In genomic region chr12:76266797-76267196, GRCh38 we compare ENCODE assay signal across 8 cellular contexts.
DNase-seq lines count a peak whose midpoint lies in the region; ATAC-seq lines count a peak whose summit lies in the region.
"Had no signal": no experiment of that assay in that cellular context is flagged by ENCODE, and none has a peak within 500 bp of the region (broad histone marks: within the 10 kb centered on the region; RNA-seq: fewer than 3 reads in every experiment).

No MANE protein-coding gene starts in this region.

- DNase-seq in HK-2 (ENCODE audit: unreplicated experiment) (peak; percentile 61), head of caudate nucleus (peak in 37 of 42 donors; percentile 10 to 88 (median 49)), stromal cell of bone marrow (ENCODE audit: low read depth) (peak; percentile 43), GDM1 (lab: John Stamatoyannopoulos, UW) (no peak), mesenteric fat pad (ENCODE audit: low spot score) (no peak)
- DNase-seq in activated effector memory CD4-positive, alpha-beta T cell treated with anti-CD3 and anti-CD28 coated beads, Interleukin-2, amount 50 U/mL, for 16 hours, result no peak
- DNase-seq: activated T-cell treated with anti-CD3 and anti-CD28 coated beads, Interleukin-2, amount 50 U/mL, for 24 hours had no signal

- H3K4me1 Mint-ChIP-seq in activated T-helper 17 cell treated with anti-CD3 and anti-CD28 coated beads, Interleukin-2, amount 50 U/mL, for 72 hours, result no peaks in the 10 kb centered on the region

- H3K4me3 Mint-ChIP-seq in activated T-helper 17 cell treated with anti-CD3 and anti-CD28 coated beads, Interleukin-2, amount 50 U/mL, for 72 hours, result no peak overlapping the region
- H3K4me3 Mint-ChIP-seq: activated T-cell treated with anti-CD3 and anti-CD28 coated beads, Interleukin-2, amount 50 U/mL, for 24 hours had no signal

- intact Hi-C loops in head of caudate nucleus (cut with DNase I), result no loop called here

- no peak overlapping the region for H3K27ac Mint-ChIP-seq in activated T-helper 17 cell treated with anti-CD3 and anti-CD28 coated beads, Interleukin-2, amount 50 U/mL, for 72 hours
- H3K27ac Mint-ChIP-seq: activated T-cell treated with anti-CD3 and anti-CD28 coated beads, Interleukin-2, amount 50 U/mL, for 24 hours had no signal

- peaks cover 18% of the 10 kb centered on the region for H3K27me3 Mint-ChIP-seq in activated T-helper 17 cell treated with anti-CD3 and anti-CD28 coated beads, Interleukin-2, amount 50 U/mL, for 72 hours

- no peaks in the 10 kb centered on the region for H3K36me3 Mint-ChIP-seq in activated T-helper 17 cell treated with anti-CD3 and anti-CD28 coated beads, Interleukin-2, amount 50 U/mL, for 72 hours (ENCODE audit: low read depth)

- no peaks in the 10 kb centered on the region for H3K9me3 Mint-ChIP-seq in activated T-helper 17 cell treated with anti-CD3 and anti-CD28 coated beads, Interleukin-2, amount 50 U/mL, for 72 hours
- H3K9me3 Mint-ChIP-seq: activated T-cell treated with anti-CD3 and anti-CD28 coated beads, Interleukin-2, amount 50 U/mL, for 24 hours had no signal

- peak; percentile 34 for ATAC-seq in activated T-helper 17 cell treated with anti-CD3 and anti-CD28 coated beads, Interleukin-2, amount 50 U/mL, for 72 hours (replicated peaks)

Comparison
In these comparisons a context has a peak if more than half of its experiments do, and no peak if none do; other contexts are left out.
1. DNase-seq: peak in HK-2 (single experiment), head of caudate nucleus (37 of 42) and stromal cell of bone marrow (single experiment); none in activated effector memory CD4-positive, alpha-beta T cell treated with anti-CD3 and anti-CD28 coated beads, Interleukin-2, amount 50 U/mL, for 16 hours (single experiment), GDM1 (single experiment) and mesenteric fat pad (single experiment).